Comparison of ENCODE assay signal across 9 cellular contexts in genomic region chr18:74652392-74652988, GRCh38. TPM values are rescaled to one million over a fixed set of nuclear protein-coding genes. Genes with fewer than 3 reads are reported as not detected.
DNase-seq lines count a peak whose midpoint lies in the region; ATAC-seq, FAIRE-seq and TF ChIP-seq lines count a peak whose summit lies in the region.
"Had no signal": no experiment of that assay in that cellular context is flagged by ENCODE, and none has a peak within 500 bp of the region (broad histone marks: within the 10 kb centered on the region; RNA-seq: fewer than 3 reads in every experiment).

No MANE protein-coding gene starts in this region.

- ATAC-seq in Right ventricle myocardium superior (ENCODE audit: poor library complexity) (no peak), HG03139 (IDR thresholded peaks at IDR 0.05; ENCODE audit: unreplicated experiment) (no peak)

- H3K27me3 ChIP-seq in right atrium auricular region = no peaks in the 10 kb centered on the region
- H3K27me3 ChIP-seq in OCI-LY1 (ENCODE audit: insufficient read depth, low read length) = no peaks in the 10 kb centered on the region
- H3K27me3 ChIP-seq in osteoblast (ENCODE audit: insufficient read depth, low read length) = no peaks in the 10 kb centered on the region

- H3K4me3 Mint-ChIP-seq in endothelial cell (ENCODE audit: unreplicated experiment) = no peak overlapping the region

- H3K4me1 ChIP-seq in right atrium auricular region (no peaks in the 10 kb centered on the region), OCI-LY1 (ENCODE audit: insufficient read depth, low read length, severe bottlenecking) (no peaks in the 10 kb centered on the region), osteoblast (ENCODE audit: insufficient read depth, low read length) (no peaks in the 10 kb centered on the region)

- no peak overlapping the region for H3K27ac ChIP-seq in right atrium auricular region
- no peak overlapping the region for H3K27ac ChIP-seq in OCI-LY1 (ENCODE audit: low read depth, low read length, poor library complexity, severe bottlenecking)
- H3K27ac ChIP-seq in osteoblast (ENCODE audit: low read depth, low read length) = no peak overlapping the region

- H3K79me2 ChIP-seq in OCI-LY1 (ENCODE audit: insufficient read depth, low read length) (no peaks in the 10 kb centered on the region), osteoblast (ENCODE audit: insufficient read depth, low read length) (no peaks in the 10 kb centered on the region)

- no peaks in the 10 kb centered on the region for H4K20me1 ChIP-seq in OCI-LY1 (ENCODE audit: insufficient read depth, low read length)
- no peaks in the 10 kb centered on the region for H4K20me1 ChIP-seq in osteoblast (ENCODE audit: insufficient read depth, low read length)

- H3K36me3 Mint-ChIP-seq in endothelial cell (ENCODE audit: low read depth, unreplicated experiment) = no peaks in the 10 kb centered on the region
- H3K36me3 Mint-ChIP-seq: activated naive CD4-positive, alpha-beta T cell treated with anti-CD3 and anti-CD28 coated beads, Interleukin-2, amount 50 U/mL, for 72 hours had no signal

- no peak overlapping the region for H3K27ac Mint-ChIP-seq in endothelial cell (ENCODE audit: unreplicated experiment)
- H3K27ac Mint-ChIP-seq: activated naive CD4-positive, alpha-beta T cell treated with anti-CD3 and anti-CD28 coated beads, Interleukin-2, amount 50 U/mL, for 72 hours had no signal

- intact Hi-C loops in Right ventricle myocardium superior (cut with DNase I) = loop anchor here (10.0 kb wide), 2 partner anchors 312 to 1692 kb away; no protein-coding TSS in a partner anchor

- H2AFZ ChIP-seq in OCI-LY1 (ENCODE audit: low read length) (no peak overlapping the region), osteoblast (ENCODE audit: low read length) (no peak overlapping the region)

- H3K4me2 ChIP-seq in OCI-LY1 (ENCODE audit: low read length) (no peak overlapping the region), osteoblast (ENCODE audit: insufficient read depth, low read length) (no peak overlapping the region)

- DNase-seq in right atrium auricular region (ENCODE audit: low spot score) (no peak), Right ventricle myocardium superior (no peak), HTR-8/SVneo (ENCODE audit: insufficient read length, low spot score) (peak; percentile 7), endothelial cell (ENCODE audit: low spot score) (no peak), osteoblast (ENCODE audit: insufficient read length, low spot score, missing footprints) (no peak)
- DNase-seq in activated naive CD4-positive, alpha-beta T cell treated with Interleukin-2 at 50 U/mL for 16 hours = no peak

- no peaks in the 10 kb centered on the region for H3K9me2 ChIP-seq in OCI-LY1 (ENCODE audit: low read depth, low read length)

- FAIRE-seq in HTR-8/SVneo (lab: Jason Lieb, UNC) = no peak

- no peaks in the 10 kb centered on the region for H3K9me3 Mint-ChIP-seq in endothelial cell (ENCODE audit: unreplicated experiment)
- H3K9me3 Mint-ChIP-seq: activated naive CD4-positive, alpha-beta T cell treated with anti-CD3 and anti-CD28 coated beads, Interleukin-2, amount 50 U/mL, for 72 hours had no signal

- H3K9me3 ChIP-seq in right atrium auricular region (no peaks in the 10 kb centered on the region), OCI-LY1 (ENCODE audit: low read length) (no peaks in the 10 kb centered on the region), osteoblast (ENCODE audit: low read depth, low read length) (no peaks in the 10 kb centered on the region)

- TF ChIP-seq CTCF in right atrium auricular region (IDR thresholded peaks at IDR 0.05) (peak; percentile 33 to 70), OCI-LY1 (IDR thresholded peaks at IDR 0.05; ENCODE audit: low read length) (peak; percentile 67; the same call in 1 of the 2 replicates), endothelial cell (IDR thresholded peaks at IDR 0.05; ENCODE audit: unreplicated experiment) (peak; percentile 77), osteoblast (IDR thresholded peaks at IDR 0.05; ENCODE audit: extremely low read depth, low read depth, low read length) (peak; percentile 62)

- H3K27me3 Mint-ChIP-seq in endothelial cell (ENCODE audit: unreplicated experiment) = no peaks in the 10 kb centered on the region

- no peaks in the 10 kb centered on the region for H3K4me1 Mint-ChIP-seq in endothelial cell (ENCODE audit: unreplicated experiment)

- H3K36me3 ChIP-seq in right atrium auricular region (no peaks in the 10 kb centered on the region), OCI-LY1 (ENCODE audit: insufficient read depth, low read length) (no peaks in the 10 kb centered on the region), osteoblast (ENCODE audit: insufficient read depth, low read length) (peaks cover 3% of the 10 kb centered on the region)

- H3F3A ChIP-seq in OCI-LY1 (ENCODE audit: insufficient read depth, low read length) = no peaks in the 10 kb centered on the region; the same call in 1 of the 2 replicates

- no peak overlapping the region for H3K9ac ChIP-seq in OCI-LY1 (ENCODE audit: low read length)

- H3K4me3 ChIP-seq in right atrium auricular region (no peak overlapping the region), OCI-LY1 (ENCODE audit: low read depth, low read length, poor library complexity, severe bottlenecking) (no peak overlapping the region), osteoblast (ENCODE audit: insufficient read depth, low read length) (no peak overlapping the region)

RNA-seq across cellular contexts. Expression of gene ZNF407, which starts 54.8 kb away (rescaled TPM):
- total RNA-seq in right atrium auricular region (1 to 10 TPM; 7.8 to 8.7 TPM), Right ventricle myocardium superior (9.6 TPM), endothelial cell (ENCODE audit: unreplicated experiment) (16.8 TPM), osteoblast (16.6 and 19.4 TPM in 2 replicates)
